ENCODE assay signal across 1 cellular context in the genomic region with DNA sequence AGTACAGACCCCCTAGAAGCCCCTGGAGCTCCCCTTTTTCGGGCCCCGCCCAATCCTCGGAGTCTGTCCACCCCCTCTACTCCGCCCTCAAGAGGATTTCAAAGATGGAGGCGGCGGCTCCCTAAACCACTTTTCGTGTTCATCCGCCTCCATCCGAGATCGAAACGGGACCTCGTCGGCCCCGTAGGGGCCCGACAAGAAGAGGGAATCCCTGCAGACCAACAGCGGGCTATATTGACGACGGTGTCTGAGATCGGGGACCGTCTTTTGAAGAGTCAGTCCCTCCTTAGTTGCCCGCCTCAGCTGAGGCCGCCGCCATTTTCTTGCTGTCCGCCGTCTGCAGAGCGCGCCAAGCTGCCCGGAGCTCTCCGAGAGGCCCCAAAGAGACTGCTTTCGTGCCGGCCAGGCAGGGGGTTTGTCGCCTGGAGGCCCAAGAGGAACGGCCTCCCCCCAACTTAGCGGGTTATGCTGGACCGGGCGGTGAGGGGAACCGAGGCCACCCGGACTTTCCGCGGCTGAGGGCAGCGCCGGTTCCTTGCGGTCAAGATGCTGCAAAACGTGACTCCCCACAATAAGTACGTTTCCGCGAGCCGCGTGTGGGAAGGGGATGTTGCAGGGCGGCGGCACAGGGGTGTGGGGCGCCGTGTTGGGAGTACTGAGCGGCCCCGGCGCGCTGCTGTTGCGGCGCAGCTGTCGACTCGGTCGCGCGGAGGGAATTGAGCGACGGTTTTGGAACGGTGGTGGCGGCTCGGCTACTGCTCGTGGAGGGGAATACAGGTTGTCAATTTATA.
TF ChIP-seq lines count a peak whose summit lies in the region.

No MANE protein-coding gene starts in this region.

TF ChIP-seq in IMR-90, 13 proteins besides CTCF, POLR2A, EP300 and RAD21:
- 0 out of 2 replicates have a peak, but pooled peaks have one; percentile 3 for TF ChIP-seq MXI1 (IDR thresholded peaks at IDR 0.05; ENCODE audit: borderline replicate concordance, low read depth, low read length)
- no peak for TF ChIP-seq USF2 (IDR thresholded peaks at IDR 0.05; ENCODE audit: low read depth, low read length)
- peak; percentile 30; the same call in 1 of the 2 replicates for TF ChIP-seq BHLHE40 (IDR thresholded peaks at IDR 0.05; ENCODE audit: low read depth, low read length)
